In the genomic region with DNA sequence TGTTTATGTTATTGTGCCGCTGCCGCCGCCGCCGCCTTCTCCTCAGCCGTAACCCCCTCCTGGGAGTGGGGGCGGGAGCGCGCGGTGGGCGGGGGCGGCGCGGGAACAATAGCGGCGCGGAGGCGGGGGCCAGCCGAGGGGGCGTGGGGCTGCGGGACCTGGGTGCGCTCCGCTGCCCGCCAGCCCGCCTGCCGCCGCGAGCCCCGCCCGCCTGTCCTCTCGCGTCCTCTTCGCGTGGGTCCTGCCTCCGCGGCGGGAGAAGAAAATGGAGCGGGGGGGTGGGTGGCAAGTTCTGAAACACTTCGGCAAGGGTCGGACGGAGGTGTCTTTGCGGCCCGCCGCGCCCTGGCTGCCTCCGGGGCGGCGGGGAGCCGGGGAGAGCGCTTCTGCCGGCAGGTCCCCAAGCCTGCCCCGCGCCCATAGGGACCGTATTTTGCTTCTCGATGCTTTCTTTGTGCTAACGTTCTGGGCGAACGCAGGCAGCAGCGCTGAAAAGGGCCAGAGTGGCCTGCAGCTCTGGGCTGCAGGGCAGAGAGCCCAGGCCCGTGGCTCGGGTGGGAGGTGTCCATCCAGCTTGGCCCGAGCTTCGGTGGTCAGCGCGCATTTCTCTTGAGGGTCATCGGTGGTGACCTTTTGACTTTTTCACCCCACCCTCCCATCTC, we compare ENCODE assay signal across 7 cellular contexts. TPM values are rescaled to one million over a fixed set of nuclear protein-coding genes. Genes with fewer than 3 reads are reported as not detected.
A peak's percentile ranks its signal among the peaks of the same experiment; 100 is the strongest.
DNase-seq lines count a peak whose midpoint lies in the region; ATAC-seq and TF ChIP-seq lines count a peak whose summit lies in the region.

No MANE protein-coding gene starts in this region.

- intact Hi-C loops in activated B cell treated with CpG ODN at 0.5 μM for 24 hours (cut with micrococcal nuclease), result loop anchor here (1.0 to 10.0 kb wide), 5 partner anchors 28 to 1232 kb away; partner anchors contain the start of genes ERCC6, TMEM273 and ZNF488

- H3K4me3 Mint-ChIP-seq in GM23338, result peak overlapping the region; percentile 80
- peak overlapping the region; percentile 78 for H3K4me3 Mint-ChIP-seq in activated B cell treated with CpG ODN at 0.5 μM for 24 hours

- H3K4me3 ChIP-seq in GM12864 (ENCODE audit: low read depth, low read length) (peak overlapping the region; percentile 94), GM23338 (peak overlapping the region; percentile 92)

- H3K9me2 ChIP-seq in GM23338 (ENCODE audit: insufficient read depth), result peaks cover 9% of the 10 kb centered on the region; the same call in 1 of the 2 replicates

- H3K9me3 Mint-ChIP-seq in GM23338 (no peaks in the 10 kb centered on the region; the same call in 2 of the 3 replicates), activated B cell treated with CpG ODN at 0.5 μM for 24 hours (no peaks in the 10 kb centered on the region)

- peaks cover 20% of the 10 kb centered on the region; the same call in 1 of the 2 replicates for H4K20me1 ChIP-seq in GM23338 (replicated peaks; ENCODE audit: insufficient read depth)

- no peaks in the 10 kb centered on the region; the same call in 1 of the 2 replicates for H3F3A ChIP-seq in GM23338 (replicated peaks; ENCODE audit: low read depth)

- peak overlapping the region; percentile 4; the same call in 1 of the 2 replicates for H3K27ac Mint-ChIP-seq in GM23338
- H3K27ac Mint-ChIP-seq in activated B cell treated with CpG ODN at 0.5 μM for 24 hours, result peak overlapping the region; percentile 47

- peak overlapping the region; percentile 50; the same call in 1 of the 2 replicates for H3K27ac ChIP-seq in GM23338 (ENCODE audit: low read depth)

- H3K27me3 ChIP-seq in GM23338 (ENCODE audit: insufficient read depth), result 0 out of 2 replicates have a peak, but pooled peaks cover 6% of the 10 kb centered on the region

- DNase-seq in GM12864 (ENCODE audit: low read depth), result no peak
- DNase-seq in GM23338 (ENCODE audit: low spot score), result peak; percentile 37
- DNase-seq in LHCN-M2 (ENCODE audit: low read depth), result peak; percentile 33
- DNase-seq in activated B cell treated with CpG ODN at 0.5 μM for 24 hours, result no peak
- peak; percentile 74 for DNase-seq in dermis blood vessel endothelial cell
- peak; percentile 68 to 77 for DNase-seq in lung microvascular endothelial cell (ENCODE audit: low read depth in 2 of 2)
- DNase-seq in stimulated activated CD8-positive, alpha-beta memory T cell treated with anti-CD3 and anti-CD28 coated beads, Interleukin-15, amount 100 ng/mL, for 1 hour (ENCODE audit: low read depth), result peak; percentile 39

- H3K4me2 ChIP-seq in GM23338, result peak overlapping the region; percentile 85

- H3K4me1 Mint-ChIP-seq in GM23338 (peaks cover 24% of the 10 kb centered on the region), activated B cell treated with CpG ODN at 0.5 μM for 24 hours (peaks cover 33% of the 10 kb centered on the region)

- TF ChIP-seq CTCF in GM12864 (IDR thresholded peaks at IDR 0.05; ENCODE audit: low read depth, low read length, missing control alignments) (no peak), GM23338 (conservative IDR thresholded peaks at IDR 0.05; ENCODE audit: low read depth in 2 of 2) (no peak), activated B cell treated with CpG ODN at 0.5 μM for 24 hours (IDR thresholded peaks at IDR 0.05) (no peak)

- peak overlapping the region; percentile 56; the same call in 1 of the 2 replicates for H2AFZ ChIP-seq in GM23338

- CTCF ChIA-PET in activated B cell treated with CpG ODN at 0.5 μM for 24 hours (lab: Charles Lee), result no interaction called here

- H3K36me3 ChIP-seq in GM23338 (ENCODE audit: insufficient read depth), result no peaks in the 10 kb centered on the region

- peaks cover 50% of the 10 kb centered on the region for H3K79me2 ChIP-seq in GM23338 (replicated peaks; ENCODE audit: insufficient read depth)

- ATAC-seq in GM23338 (peak; percentile 59), activated B cell treated with CpG ODN at 0.5 μM for 24 hours (ENCODE audit: low read depth) (peak; percentile 51)

- POLR2A ChIA-PET in activated B cell treated with CpG ODN at 0.5 μM for 24 hours (lab: Charles Lee), result no interaction called here

- H3K36me3 Mint-ChIP-seq in GM23338 (ENCODE audit: low read depth) (no peaks in the 10 kb centered on the region), activated B cell treated with CpG ODN at 0.5 μM for 24 hours (ENCODE audit: low read depth) (peaks cover 3% of the 10 kb centered on the region)

- H3K27me3 Mint-ChIP-seq in GM23338 (ENCODE audit: insufficient read depth, low read depth, poor library complexity) (peaks cover 2% of the 10 kb centered on the region), activated B cell treated with CpG ODN at 0.5 μM for 24 hours (no peaks in the 10 kb centered on the region)

- H3K4me1 ChIP-seq in GM23338 (ENCODE audit: insufficient read depth), result peaks cover 13% of the 10 kb centered on the region

TF ChIP-seq in GM23338, 12 proteins besides CTCF, POLR2A, EP300 and RAD21 (continues in another document):
- TF ChIP-seq JUNB (IDR thresholded peaks at IDR 0.05; ENCODE audit: unreplicated experiment) (no peak), NANOG (IDR thresholded peaks at IDR 0.05; ENCODE audit: borderline replicate concordance) (no peak), EZH2phosphoT487 (IDR thresholded peaks at IDR 0.05; ENCODE audit: unreplicated experiment) (no peak), ZNF114 (CRISPR knock-in tag; IDR thresholded peaks at IDR 0.05) (no peak), POLR2AphosphoS5 (IDR thresholded peaks at IDR 0.05; ENCODE audit: low read depth) (no peak)
- TF ChIP-seq, protein P1, sequence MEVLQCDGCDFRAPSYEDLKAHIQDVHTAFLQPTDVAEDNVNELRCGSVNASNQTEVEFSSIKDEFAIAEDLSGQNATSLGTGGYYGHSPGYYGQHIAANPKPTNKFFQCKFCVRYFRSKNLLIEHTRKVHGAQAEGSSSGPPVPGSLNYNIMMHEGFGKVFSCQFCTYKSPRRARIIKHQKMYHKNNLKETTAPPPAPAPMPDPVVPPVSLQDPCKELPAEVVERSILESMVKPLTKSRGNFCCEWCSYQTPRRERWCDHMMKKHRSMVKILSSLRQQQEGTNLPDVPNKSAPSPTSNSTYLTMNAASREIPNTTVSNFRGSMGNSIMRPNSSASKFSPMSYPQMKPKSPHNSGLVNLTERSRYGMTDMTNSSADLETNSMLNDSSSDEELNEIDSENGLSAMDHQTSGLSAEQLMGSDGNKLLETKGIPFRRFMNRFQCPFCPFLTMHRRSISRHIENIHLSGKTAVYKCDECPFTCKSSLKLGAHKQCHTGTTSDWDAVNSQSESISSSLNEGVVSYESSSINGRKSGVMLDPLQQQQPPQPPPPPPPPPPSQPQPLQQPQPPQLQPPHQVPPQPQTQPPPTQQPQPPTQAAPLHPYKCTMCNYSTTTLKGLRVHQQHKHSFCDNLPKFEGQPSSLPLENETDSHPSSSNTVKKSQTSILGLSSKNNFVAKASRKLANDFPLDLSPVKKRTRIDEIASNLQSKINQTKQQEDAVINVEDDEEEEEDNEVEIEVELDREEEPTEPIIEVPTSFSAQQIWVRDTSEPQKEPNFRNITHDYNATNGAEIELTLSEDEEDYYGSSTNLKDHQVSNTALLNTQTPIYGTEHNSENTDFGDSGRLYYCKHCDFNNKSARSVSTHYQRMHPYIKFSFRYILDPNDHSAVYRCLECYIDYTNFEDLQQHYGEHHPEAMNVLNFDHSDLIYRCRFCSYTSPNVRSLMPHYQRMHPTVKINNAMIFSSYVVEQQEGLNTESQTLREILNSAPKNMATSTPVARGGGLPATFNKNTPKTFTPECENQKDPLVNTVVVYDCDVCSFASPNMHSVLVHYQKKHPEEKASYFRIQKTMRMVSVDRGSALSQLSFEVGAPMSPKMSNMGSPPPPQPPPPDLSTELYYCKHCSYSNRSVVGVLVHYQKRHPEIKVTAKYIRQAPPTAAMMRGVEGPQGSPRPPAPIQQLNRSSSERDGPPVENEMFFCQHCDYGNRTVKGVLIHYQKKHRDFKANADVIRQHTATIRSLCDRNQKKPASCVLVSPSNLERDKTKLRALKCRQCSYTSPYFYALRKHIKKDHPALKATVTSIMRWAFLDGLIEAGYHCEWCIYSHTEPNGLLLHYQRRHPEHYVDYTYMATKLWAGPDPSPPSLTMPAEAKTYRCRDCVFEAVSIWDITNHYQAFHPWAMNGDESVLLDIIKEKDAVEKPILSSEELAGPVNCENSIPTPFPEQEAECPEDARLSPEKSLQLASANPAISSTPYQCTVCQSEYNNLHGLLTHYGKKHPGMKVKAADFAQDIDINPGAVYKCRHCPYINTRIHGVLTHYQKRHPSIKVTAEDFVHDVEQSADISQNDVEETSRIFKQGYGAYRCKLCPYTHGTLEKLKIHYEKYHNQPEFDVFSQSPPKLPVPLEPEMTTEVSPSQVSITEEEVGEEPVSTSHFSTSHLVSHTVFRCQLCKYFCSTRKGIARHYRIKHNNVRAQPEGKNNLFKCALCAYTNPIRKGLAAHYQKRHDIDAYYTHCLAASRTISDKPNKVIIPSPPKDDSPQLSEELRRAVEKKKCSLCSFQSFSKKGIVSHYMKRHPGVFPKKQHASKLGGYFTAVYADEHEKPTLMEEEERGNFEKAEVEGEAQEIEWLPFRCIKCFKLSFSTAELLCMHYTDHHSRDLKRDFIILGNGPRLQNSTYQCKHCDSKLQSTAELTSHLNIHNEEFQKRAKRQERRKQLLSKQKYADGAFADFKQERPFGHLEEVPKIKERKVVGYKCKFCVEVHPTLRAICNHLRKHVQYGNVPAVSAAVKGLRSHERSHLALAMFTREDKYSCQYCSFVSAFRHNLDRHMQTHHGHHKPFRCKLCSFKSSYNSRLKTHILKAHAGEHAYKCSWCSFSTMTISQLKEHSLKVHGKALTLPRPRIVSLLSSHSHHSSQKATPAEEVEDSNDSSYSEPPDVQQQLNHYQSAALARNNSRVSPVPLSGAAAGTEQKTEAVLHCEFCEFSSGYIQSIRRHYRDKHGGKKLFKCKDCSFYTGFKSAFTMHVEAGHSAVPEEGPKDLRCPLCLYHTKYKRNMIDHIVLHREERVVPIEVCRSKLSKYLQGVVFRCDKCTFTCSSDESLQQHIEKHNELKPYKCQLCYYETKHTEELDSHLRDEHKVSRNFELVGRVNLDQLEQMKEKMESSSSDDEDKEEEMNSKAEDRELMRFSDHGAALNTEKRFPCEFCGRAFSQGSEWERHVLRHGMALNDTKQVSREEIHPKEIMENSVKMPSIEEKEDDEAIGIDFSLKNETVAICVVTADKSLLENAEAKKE (CRISPR knock-in tag; IDR thresholded peaks at IDR 0.05), result no peak

RNA-seq across cellular contexts. Expression of gene MAPK8, which starts 0.5 kb away (rescaled TPM):
- total RNA-seq in GM23338 (2014; rRNA removed; shearing (Covaris generic)), result 63.5 and 73.6 TPM in 2 replicates
- polyA plus RNA-seq in GM23338 (2016; fragmentation: Nextera tagmentation; extraction: Ambion mirVana), result 40.0 and 52.4 TPM in 2 replicates
- total RNA-seq in LHCN-M2 (2014; rRNA removed) (43.3 and 46.0 TPM in 2 replicates), activated B cell treated with CpG ODN at 0.5 μM for 24 hours (25.8 and 25.9 TPM in 2 replicates), dermis blood vessel endothelial cell (81.3 and 104 TPM in 2 replicates), lung microvascular endothelial cell (24.0 and 37.3 TPM in 2 replicates)
- polyA plus RNA-seq in LHCN-M2 (2012), result 16.6 TPM

RNA-seq across cellular contexts. Expression of gene FRMPD2, which starts 32.5 kb away (rescaled TPM):
- total RNA-seq in GM23338 (2014; rRNA removed; shearing (Covaris generic)), result not detected in 2 replicates
- not detected in 2 replicates for polyA plus RNA-seq in GM23338 (2016; fragmentation: Nextera tagmentation; extraction: Ambion mirVana)
- total RNA-seq in LHCN-M2 (2014; rRNA removed) (not detected in 2 replicates), activated B cell treated with CpG ODN at 0.5 μM for 24 hours (not detected in 2 replicates), dermis blood vessel endothelial cell (under 0.01 and 0.28 TPM in 2 replicates), lung microvascular endothelial cell (under 0.01 and 0.22 TPM in 2 replicates)
- not detected for polyA plus RNA-seq in LHCN-M2 (2012)

Comparison
In these comparisons a context has a peak if more than half of its experiments do, and no peak if none do; other contexts are left out.
1. DNase-seq: peak in GM23338 (single experiment), LHCN-M2 (single experiment), dermis blood vessel endothelial cell (single experiment), lung microvascular endothelial cell (2 of 2) and stimulated activated CD8-positive, alpha-beta memory T cell treated with anti-CD3 and anti-CD28 coated beads, Interleukin-15, amount 100 ng/mL, for 1 hour (single experiment); none in GM12864 (single experiment) and activated B cell treated with CpG ODN at 0.5 μM for 24 hours (single experiment).